ENCODE assay signal across 9 cellular contexts in genomic region chr17:81341347-81342061, GRCh38. TPM values are rescaled to one million over a fixed set of nuclear protein-coding genes. Genes with fewer than 3 reads are reported as not detected.
DNase-seq lines count a peak whose midpoint lies in the region; TF ChIP-seq lines count a peak whose summit lies in the region.
"Had no signal": no experiment of that assay in that cellular context is flagged by ENCODE, and none has a peak within 500 bp of the region (broad histone marks: within the 10 kb centered on the region; RNA-seq: fewer than 3 reads in every experiment).

No MANE protein-coding gene starts in this region.

- H3K27me3 ChIP-seq in ACC112 (ENCODE audit: insufficient read depth, low read length) (no peaks in the 10 kb centered on the region), adipocyte (replicated peaks; ENCODE audit: control insufficient read depth, insufficient read depth, low read length) (no peaks in the 10 kb centered on the region), osteoblast (ENCODE audit: insufficient read depth, low read length) (no peaks in the 10 kb centered on the region)

- H3K36me3 ChIP-seq in ACC112 (ENCODE audit: insufficient read depth, low read length) (no peaks in the 10 kb centered on the region), adipocyte (ENCODE audit: control insufficient read depth, insufficient read depth, low read length, severe bottlenecking) (no peaks in the 10 kb centered on the region), osteoblast (ENCODE audit: insufficient read depth, low read length) (no peaks in the 10 kb centered on the region)

- peaks cover 3% of the 10 kb centered on the region for H3K4me1 ChIP-seq in ACC112 (ENCODE audit: control insufficient read depth, insufficient read depth, low read length, unreplicated experiment)
- H3K4me1 ChIP-seq in adipocyte (ENCODE audit: control insufficient read depth, insufficient read depth, low read length): peaks cover 33% of the 10 kb centered on the region
- H3K4me1 ChIP-seq in osteoblast (ENCODE audit: insufficient read depth, low read length): peaks cover 2% of the 10 kb centered on the region

- TF ChIP-seq CTCF in osteoblast (IDR thresholded peaks at IDR 0.05; ENCODE audit: extremely low read depth, low read depth, low read length): no peak

- DNase-seq in adipocyte (ENCODE audit: low read depth): no peak
- DNase-seq in foreskin melanocyte: peak; percentile 14
- DNase-seq in osteoblast (ENCODE audit: insufficient read length, low spot score, missing footprints): no peak
- DNase-seq in NCI-H2107 (lab: John Stamatoyannopoulos, UW): no peak
- no peak for DNase-seq in NCI-H446 (lab: John Stamatoyannopoulos, UW)
- no peak for DNase-seq in HuH-7 (ENCODE audit: low spot score)
- DNase-seq in activated effector memory CD4-positive, alpha-beta T cell treated with anti-CD3 and anti-CD28 coated beads, Interleukin-2, amount 50 U/mL, for 16 hours: no peak
- DNase-seq: activated CD4-positive, alpha-beta T cell treated with anti-CD3 and anti-CD28 coated beads, Interleukin-2, amount 50 U/mL, for 4 hours had no signal

- peak overlapping the region; percentile 94 for H3K9ac ChIP-seq in adipocyte (ENCODE audit: low read length)

- H3K79me2 ChIP-seq in ACC112 (ENCODE audit: control insufficient read depth, insufficient read depth, low read length, unreplicated experiment) (peaks cover 62% of the 10 kb centered on the region), osteoblast (ENCODE audit: insufficient read depth, low read length) (peaks cover 70% of the 10 kb centered on the region)

- H2AFZ ChIP-seq in ACC112 (ENCODE audit: low read length, unreplicated experiment) (no peak overlapping the region), osteoblast (ENCODE audit: low read length) (no peak overlapping the region)

- H4K20me1 ChIP-seq in osteoblast (ENCODE audit: insufficient read depth, low read length): peaks cover 21% of the 10 kb centered on the region

- H3K9me3 ChIP-seq in adipocyte (ENCODE audit: control insufficient read depth, low read length) (no peaks in the 10 kb centered on the region), osteoblast (ENCODE audit: low read depth, low read length) (no peaks in the 10 kb centered on the region)

- H3K4me2 ChIP-seq in osteoblast (ENCODE audit: insufficient read depth, low read length): peak overlapping the region; percentile 93

- H3K27ac ChIP-seq in ACC112 (ENCODE audit: low read depth, low read length) (peak overlapping the region; percentile 90), osteoblast (ENCODE audit: low read depth, low read length) (no peak overlapping the region)

- H3K4me3 ChIP-seq in ACC112 (ENCODE audit: low read depth, low read length) (peak overlapping the region; percentile 99), adipocyte (ENCODE audit: low read length) (peak overlapping the region; percentile 88), osteoblast (ENCODE audit: insufficient read depth, low read length) (peak overlapping the region; percentile 42)

RNA-seq across cellular contexts. Expression of gene SLC38A10, which starts 46.4 kb away (rescaled TPM):
- total RNA-seq in osteoblast: 85.5 and 92.6 TPM in 2 replicates

RNA-seq across cellular contexts. Expression of gene BAHCC1, which starts 53.8 kb away (rescaled TPM):
- total RNA-seq in osteoblast: 11.2 and 11.5 TPM in 2 replicates

Comparison
In these comparisons a context has a peak if more than half of its experiments do, and no peak if none do; other contexts are left out.
1. H3K4me3 ChIP-seq: peak in every context shown above with its lines; median percentile 99 in ACC112; 88 in adipocyte; 42 in osteoblast.